Comparison of ENCODE assay signal across 8 cellular contexts in the genomic region with DNA sequence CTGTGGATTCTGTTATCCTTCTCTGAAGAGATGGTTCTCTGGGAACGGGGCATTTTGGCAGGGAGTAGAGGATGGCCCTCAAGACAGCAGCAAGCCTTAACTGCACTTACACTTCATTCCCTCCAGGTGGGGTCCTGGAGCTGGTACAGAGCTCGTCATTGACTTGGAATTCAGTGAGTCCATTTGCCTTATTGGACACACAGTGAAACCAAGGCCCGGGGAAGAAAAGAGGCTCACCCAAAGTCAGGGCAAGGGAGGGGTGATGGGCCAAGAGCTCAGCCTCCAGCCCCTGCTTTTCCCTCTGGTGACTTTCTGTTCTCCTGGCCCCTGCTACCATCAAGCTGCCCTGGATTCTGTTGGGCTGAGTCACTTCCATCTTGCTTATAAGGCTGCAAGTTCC.
DNase-seq lines count a peak whose midpoint lies in the region; ATAC-seq and TF ChIP-seq lines count a peak whose summit lies in the region.

No MANE protein-coding gene starts in this region.

- no peak overlapping the region for H3K23ac ChIP-seq in H9 (ENCODE audit: insufficient read length, low read depth, low read length)

- WGBS in H9 (ENCODE audit: extremely low coverage, insufficient read length, low lambda C conversion rate): no CpG with 5 or more reads among the region's 3 CpGs

- TF ChIP-seq CTCF in H9 (conservative IDR thresholded peaks at IDR 0.05) (peak; percentile 76), OCI-LY1 (IDR thresholded peaks at IDR 0.05; ENCODE audit: low read length) (peak; percentile 61), epithelial cell of proximal tubule (conservative IDR thresholded peaks at IDR 0.05; ENCODE audit: low read depth, low read length) (peak; percentile 71)

- H2BK20ac ChIP-seq in H9 (ENCODE audit: low read depth, low read length, poor library complexity, severe bottlenecking): no peak overlapping the region

- no peaks in the 10 kb centered on the region; a peak in 1 of 7 replicates for H3K36me3 Mint-ChIP-seq in H9 (ENCODE audit: insufficient read depth in 1 of 3, low read depth in 3 of 3)

- H4K5ac ChIP-seq in H9 (ENCODE audit: insufficient read length, low read depth, low read length): no peak overlapping the region

- H3K9me2 ChIP-seq in OCI-LY1 (ENCODE audit: low read depth, low read length): no peaks in the 10 kb centered on the region

- no peak overlapping the region for H3K4ac ChIP-seq in H9 (ENCODE audit: low read depth, low read length)

- no peak overlapping the region for H2AK5ac ChIP-seq in H9 (ENCODE audit: insufficient read length, low read length)

- H3K27me3 Mint-ChIP-seq in H9 (ENCODE audit: low read depth): peaks cover 31% of the 10 kb centered on the region

- H3K56ac ChIP-seq in H9 (ENCODE audit: insufficient read length, low read depth, low read length): no peak overlapping the region

- H2AFZ ChIP-seq in H9 (ENCODE audit: low read length) (no peak overlapping the region), OCI-LY1 (ENCODE audit: low read length) (no peak overlapping the region)

- peaks cover 3% of the 10 kb centered on the region for H3K23me2 ChIP-seq in H9 (ENCODE audit: insufficient read length, low read depth, low read length, poor library complexity, severe bottlenecking)

- no peak overlapping the region for H3K14ac ChIP-seq in H9 (ENCODE audit: insufficient read depth, low read length)

- no peak overlapping the region for H3K27ac Mint-ChIP-seq in H9

- H2BK12ac ChIP-seq in H9 (ENCODE audit: insufficient read length, low read depth, low read length): no peak overlapping the region

- H3K4me1 Mint-ChIP-seq in H9: peaks cover 10 to 17% of the 10 kb centered on the region in 2 experiments; a peak in 3 of 4 replicates

- H3K4me2 ChIP-seq in H9 (ENCODE audit: insufficient read depth, insufficient read length, low read length) (no peak overlapping the region), OCI-LY1 (ENCODE audit: low read length) (no peak overlapping the region)

- H4K20me1 ChIP-seq in H9 (ENCODE audit: control insufficient read depth, insufficient read depth, insufficient read length) (no peaks in the 10 kb centered on the region), OCI-LY1 (ENCODE audit: insufficient read depth, low read length) (no peaks in the 10 kb centered on the region)

- no peaks in the 10 kb centered on the region for H3K27me3 ChIP-seq in H9 (ENCODE audit: insufficient read depth, low read length)
- peaks cover 6% of the 10 kb centered on the region; the same call in 1 of the 2 replicates for H3K27me3 ChIP-seq in OCI-LY1 (ENCODE audit: insufficient read depth, low read length)

- no peak overlapping the region for H3K4me3 Mint-ChIP-seq in H9

- H3K4me1 ChIP-seq in H9 (ENCODE audit: insufficient read depth, low read length): no peaks in the 10 kb centered on the region
- H3K4me1 ChIP-seq in OCI-LY1 (ENCODE audit: insufficient read depth, low read length, severe bottlenecking): peaks cover 3% of the 10 kb centered on the region

- no peak for ATAC-seq in GM21619 (IDR thresholded peaks at IDR 0.05; ENCODE audit: unreplicated experiment)
- no peak for ATAC-seq in GM21360 (IDR thresholded peaks at IDR 0.05; ENCODE audit: unreplicated experiment)

- H3K27ac ChIP-seq in H9 (ENCODE audit: insufficient read length, low read depth, low read length) (no peak overlapping the region), OCI-LY1 (ENCODE audit: low read depth, low read length, poor library complexity, severe bottlenecking) (no peak overlapping the region)

- H3K79me2 ChIP-seq in H9 (ENCODE audit: insufficient read depth, low read length) (no peaks in the 10 kb centered on the region), OCI-LY1 (ENCODE audit: insufficient read depth, low read length) (no peaks in the 10 kb centered on the region)

- H4K91ac ChIP-seq in H9 (ENCODE audit: insufficient read length, low read depth, low read length): no peak overlapping the region

- intact Hi-C loops in head of caudate nucleus (cut with DNase I): no loop called here

- H3K9ac ChIP-seq in H9 (ENCODE audit: extremely low read depth, insufficient read length, low read length): no peak overlapping the region
- no peak overlapping the region for H3K9ac ChIP-seq in OCI-LY1 (ENCODE audit: low read length)

- H3K4me3 ChIP-seq in OCI-LY1 (ENCODE audit: low read depth, low read length, poor library complexity, severe bottlenecking): no peak overlapping the region
- no peak overlapping the region for H3K4me3 ChIP-seq in epithelial cell of proximal tubule (ENCODE audit: low read depth, low read length)

- H3F3A ChIP-seq in OCI-LY1 (ENCODE audit: insufficient read depth, low read length): no peaks in the 10 kb centered on the region

- H3T11ph ChIP-seq in H9 (ENCODE audit: low read length): no peak overlapping the region

- H3K18ac ChIP-seq in H9 (ENCODE audit: insufficient read length, low read depth, low read length): no peak overlapping the region

- no peaks in the 10 kb centered on the region for H3K9me3 ChIP-seq in H9 (ENCODE audit: control insufficient read depth, low read depth, low read length)
- H3K9me3 ChIP-seq in OCI-LY1 (ENCODE audit: low read length): no peaks in the 10 kb centered on the region

- H4K8ac ChIP-seq in H9 (replicated peaks; ENCODE audit: insufficient read length, low read depth, low read length): no peak overlapping the region

- H2BK120ac ChIP-seq in H9 (ENCODE audit: low read depth, low read length, poor library complexity, severe bottlenecking): no peak overlapping the region

- H3K9me3 Mint-ChIP-seq in H9: no peaks in the 10 kb centered on the region

- H2BK5ac ChIP-seq in H9 (ENCODE audit: insufficient read length, low read length): no peak overlapping the region

- DNase-seq in D341Med (ENCODE audit: low spot score) (peak; percentile 71), H9 (peak; percentile 77), epithelial cell of proximal tubule (ENCODE audit: low read depth) (peak; percentile 38), renal cortical epithelial cell (ENCODE audit: low read depth) (peak; percentile 56), head of caudate nucleus (no peak)

- no peaks in the 10 kb centered on the region for H3K36me3 ChIP-seq in OCI-LY1 (ENCODE audit: insufficient read depth, low read length)

- H3K79me1 ChIP-seq in H9 (ENCODE audit: insufficient read depth, low read depth, low read length, poor library complexity, severe bottlenecking): no peaks in the 10 kb centered on the region

- H2BK15ac ChIP-seq in H9 (ENCODE audit: low read depth, low read length): no peak overlapping the region

Comparison
In these comparisons a context has a peak if more than half of its experiments do, and no peak if none do; other contexts are left out.
1. DNase-seq: peak in D341Med (single experiment), H9 (single experiment), epithelial cell of proximal tubule (single experiment) and renal cortical epithelial cell (single experiment); none in head of caudate nucleus (0 of 42).
2. Peak in every context shown above with its lines, with median percentiles within 50 percentile points of each other: CTCF ChIP-seq.